ENCODE assay signal across 8 cellular contexts in genomic region chr10:32005050-32005449, GRCh38. TPM values are rescaled to one million over a fixed set of nuclear protein-coding genes. Genes with fewer than 3 reads are reported as not detected.
A peak's percentile ranks its signal among the peaks of the same experiment; 100 is the strongest.
DNase-seq lines count a peak whose midpoint lies in the region; ATAC-seq and TF ChIP-seq lines count a peak whose summit lies in the region.

No MANE protein-coding gene starts in this region.

- intact Hi-C loops in right cardiac atrium (cut with DNase I): loop anchor here in 1 of 4 donors (5.0 kb wide), 1 partner anchor 143 kb away; no protein-coding TSS in a partner anchor

- H3K4me2 ChIP-seq in neuronal stem cell (ENCODE audit: insufficient read depth, low read length, poor library complexity, severe bottlenecking): no peak overlapping the region

- no peak for TF ChIP-seq POLR2A in suprapubic skin (IDR thresholded peaks at IDR 0.05)

- DNase-seq in NCI-H510A treated with DMSO at 0.1 percent for 48 hours (lab: John Stamatoyannopoulos, UW) (peak; percentile 33), NCI-H510A (lab: John Stamatoyannopoulos, UW) (no peak), HCEC 1CT (peak; percentile 41), OCI-M1 (lab: John Stamatoyannopoulos, UW) (peak; percentile 74), amniotic epithelial cell (ENCODE audit: low read depth) (peak; percentile 39), right cardiac atrium (peak in 1 of 3 donors; percentile 47), suprapubic skin (ENCODE audit: low spot score in 2 of 2) (no peak), neuronal stem cell (ENCODE audit: low spot score) (no peak)

- no peak overlapping the region for H2BK12ac ChIP-seq in neuronal stem cell (ENCODE audit: low read length)

- no peak overlapping the region for H4K91ac ChIP-seq in neuronal stem cell (ENCODE audit: low read depth, low read length, poor library complexity)

- no peak overlapping the region for H3K4ac ChIP-seq in neuronal stem cell (ENCODE audit: low read length)

- no peak overlapping the region for H2AK5ac ChIP-seq in neuronal stem cell (ENCODE audit: low read depth, low read length)

- no peak for TF ChIP-seq EP300 in suprapubic skin (IDR thresholded peaks at IDR 0.05)

- no peak overlapping the region for H2AFZ ChIP-seq in neuronal stem cell (ENCODE audit: low read length)

- no peak overlapping the region for H2BK5ac ChIP-seq in neuronal stem cell (ENCODE audit: low read length)

- H3K9me3 ChIP-seq in right cardiac atrium (ENCODE audit: control insufficient read depth, low read length) (no peaks in the 10 kb centered on the region), suprapubic skin (no peaks in the 10 kb centered on the region), neuronal stem cell (replicated peaks in 1 of 2; ENCODE audit: control insufficient read depth in 2 of 2, insufficient read depth in 1 of 2, low read depth in 1 of 2, low read length in 2 of 2) (peaks cover 0 to 3% of the 10 kb centered on the region in 2 donors)

- H3K9ac ChIP-seq in neuronal stem cell (ENCODE audit: low read depth, low read length, poor library complexity): no peak overlapping the region

- H3K4me3 ChIP-seq in right cardiac atrium (ENCODE audit: low read length) (no peak overlapping the region), suprapubic skin (no peak overlapping the region), neuronal stem cell (ENCODE audit: low read length in 2 of 2) (no peak overlapping the region)

- no peak overlapping the region for H2BK15ac ChIP-seq in neuronal stem cell (ENCODE audit: low read length)

- H3K79me1 ChIP-seq in neuronal stem cell (ENCODE audit: low read depth, low read length): no peaks in the 10 kb centered on the region

- H3K27me3 ChIP-seq in right cardiac atrium (ENCODE audit: control insufficient read depth, insufficient read depth) (no peaks in the 10 kb centered on the region), suprapubic skin (no peaks in the 10 kb centered on the region), neuronal stem cell (ENCODE audit: control insufficient read depth in 3 of 3, insufficient read depth in 3 of 3, low read depth in 1 of 3, low read length in 3 of 3) (no peaks in the 10 kb centered on the region)

- no peak overlapping the region for H2BK120ac ChIP-seq in neuronal stem cell (ENCODE audit: low read depth, low read length)

- no peak overlapping the region for H3K14ac ChIP-seq in neuronal stem cell (ENCODE audit: low read length)

- peaks cover 15% of the 10 kb centered on the region for H3K36me3 ChIP-seq in suprapubic skin
- H3K36me3 ChIP-seq in neuronal stem cell (replicated peaks in 1 of 2; ENCODE audit: control insufficient read depth in 2 of 2, insufficient read depth in 2 of 2, low read length in 2 of 2): peaks cover 2 to 38% of the 10 kb centered on the region in 2 donors

- TF ChIP-seq CTCF in suprapubic skin (IDR thresholded peaks at IDR 0.05): peak; percentile 18 to 46

- no peak overlapping the region for H3K18ac ChIP-seq in neuronal stem cell (ENCODE audit: low read length)

- H3K4me1 ChIP-seq in right cardiac atrium (ENCODE audit: control insufficient read depth, insufficient read depth, low read length) (peaks cover 5% of the 10 kb centered on the region), suprapubic skin (no peaks in the 10 kb centered on the region), neuronal stem cell (ENCODE audit: control insufficient read depth in 2 of 2, insufficient read depth in 1 of 2, low read depth in 1 of 2, low read length in 2 of 2) (peaks cover 8 to 13% of the 10 kb centered on the region in 2 donors)

- no peak overlapping the region for H4K8ac ChIP-seq in neuronal stem cell (ENCODE audit: low read depth, low read length)

- WGBS in right cardiac atrium: 57% methylated on average over 4 of the region's 4 CpGs
- 50% methylated on average over 4 of the region's 4 CpGs for WGBS in suprapubic skin
- WGBS in neuronal stem cell (ENCODE audit: extremely low coverage in 2 of 2, insufficient read length in 2 of 2, insufficient replicate concordance in 1 of 2), 2 donors: no CpG with 5 or more reads among the region's 4 CpGs

- H3K27ac ChIP-seq in right cardiac atrium (ENCODE audit: low read length) (no peak overlapping the region), suprapubic skin (no peak overlapping the region), neuronal stem cell (replicated peaks; ENCODE audit: low read length) (no peak overlapping the region)

- no peak overlapping the region for H3K23ac ChIP-seq in neuronal stem cell (ENCODE audit: low read depth, low read length, poor library complexity)

- ATAC-seq in right cardiac atrium: peak; percentile 42 to 61

RNA-seq across cellular contexts. Expression of gene KIF5B, which starts 51.2 kb away (rescaled TPM):
- total RNA-seq in right cardiac atrium (100 to 1,000 TPM; 134 to 169 (median 144) TPM), suprapubic skin (100 to 1,000 TPM in 1 of 4 donors, 10 to 100 TPM in 3; 69.6 to 104 (median 75.2) TPM)
- 60.3 TPM for polyA plus RNA-seq in right cardiac atrium
- 76.9 TPM for polyA plus RNA-seq in neuronal stem cell (2013, experiment 1 of 2)
- polyA plus RNA-seq in neuronal stem cell (2013, experiment 2 of 2): 78.4 TPM

Comparison
In these comparisons a context has a peak if more than half of its experiments do, and no peak if none do; other contexts are left out.
1. DNase-seq: peak in NCI-H510A treated with DMSO at 0.1 percent for 48 hours (single experiment), HCEC 1CT (single experiment), OCI-M1 (single experiment) and amniotic epithelial cell (single experiment); none in NCI-H510A (single experiment), suprapubic skin (0 of 2) and neuronal stem cell (single experiment).